In genomic region chr4:140856692-140857091, GRCh38 we compare ENCODE assay signal across 9 cellular contexts.
DNase-seq lines count a peak whose midpoint lies in the region; ATAC-seq and TF ChIP-seq lines count a peak whose summit lies in the region.
"Had no signal": no experiment of that assay in that cellular context is flagged by ENCODE, and none has a peak within 500 bp of the region (broad histone marks: within the 10 kb centered on the region; RNA-seq: fewer than 3 reads in every experiment).

No MANE protein-coding gene starts in this region.

- DNase-seq in SW480 (ENCODE audit: low spot score): peak; percentile 63
- peak; percentile 44 for DNase-seq in left cardiac atrium
- DNase-seq in stomach: peak; percentile 28
- DNase-seq in NCI-H187 treated with DMSO at 0.1 percent for 48 hours (lab: John Stamatoyannopoulos, UW): no peak
- DNase-seq in body of pancreas: no peak
- DNase-seq: activated CD4-positive, alpha-beta memory T cell treated with anti-CD3 and anti-CD28 coated beads for 36 hours had no signal

- no peak for TF ChIP-seq EP300 in Ishikawa (IDR thresholded peaks at IDR 0.05; ENCODE audit: borderline replicate concordance)
- TF ChIP-seq EP300 in stomach (IDR thresholded peaks at IDR 0.05): no peak

- no peak overlapping the region for H3K4me3 ChIP-seq in stomach
- no peak overlapping the region for H3K4me3 ChIP-seq in body of pancreas

- TF ChIP-seq RAD21 in Ishikawa (IDR thresholded peaks at IDR 0.05; ENCODE audit: low read depth): no peak

- TF ChIP-seq POLR2A in stomach (IDR thresholded peaks at IDR 0.05): no peak
- TF ChIP-seq POLR2A in body of pancreas (IDR thresholded peaks at IDR 0.05): no peak

- peaks cover 0 to 13% (median 6%) of the 10 kb centered on the region in 4 donors for H3K4me1 ChIP-seq in stomach
- no peaks in the 10 kb centered on the region for H3K4me1 ChIP-seq in body of pancreas

- intact Hi-C loops in left cardiac atrium (cut with DNase I): no loop called here
- intact Hi-C loops in stomach (cut with DNase I; ENCODE audit: low total_unique reads): loop anchor here (10.0 kb wide), 1 partner anchor 502 kb away; no protein-coding TSS in a partner anchor
- intact Hi-C loops in body of pancreas (cut with DNase I): no loop called here

- no peak overlapping the region for H3K27ac ChIP-seq in stomach
- no peak overlapping the region for H3K27ac ChIP-seq in body of pancreas

- WGBS in stomach, 5 donors: 25 to 45% (median 28%) methylated on average over 6 of the region's 6 CpGs
- 74 to 82% methylated on average over 6 of the region's 6 CpGs for whole genome bisulfite sequencing in body of pancreas, 2 donors

- H3K36me3 ChIP-seq in stomach: no peaks in the 10 kb centered on the region
- H3K36me3 ChIP-seq in body of pancreas (replicated peaks in 1 of 2; ENCODE audit: insufficient read depth in 1 of 2, low read depth in 2 of 2): no peaks in the 10 kb centered on the region

- H3K9me3 ChIP-seq in stomach (no peaks in the 10 kb centered on the region), body of pancreas (no peaks in the 10 kb centered on the region)

- TF ChIP-seq CTCF in stomach (IDR thresholded peaks at IDR 0.05) (no peak), body of pancreas (IDR thresholded peaks at IDR 0.05) (no peak)

- no peaks in the 10 kb centered on the region for H3K27me3 ChIP-seq in stomach
- no peaks in the 10 kb centered on the region for H3K27me3 ChIP-seq in body of pancreas

- ATAC-seq in left cardiac atrium (peak; percentile 25 to 86), HG02623 (IDR thresholded peaks at IDR 0.05; ENCODE audit: unreplicated experiment) (no peak), GM21529 (IDR thresholded peaks at IDR 0.05; ENCODE audit: unreplicated experiment) (no peak), body of pancreas (no peak)

TF ChIP-seq in Ishikawa, 13 proteins besides CTCF, POLR2A, EP300 and RAD21:
- TF ChIP-seq, protein P1, sequence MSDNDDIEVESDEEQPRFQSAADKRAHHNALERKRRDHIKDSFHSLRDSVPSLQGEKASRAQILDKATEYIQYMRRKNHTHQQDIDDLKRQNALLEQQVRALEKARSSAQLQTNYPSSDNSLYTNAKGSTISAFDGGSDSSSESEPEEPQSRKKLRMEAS (IDR thresholded peaks at IDR 0.05): no peak; the same call in 1 of the 2 replicates
- TF ChIP-seq REST (IDR thresholded peaks at IDR 0.05; ENCODE audit: low read depth): no peak
- TF ChIP-seq NFIC (IDR thresholded peaks at IDR 0.05): no peak
- peak; percentile 41 for TF ChIP-seq TEAD4 (IDR thresholded peaks at IDR 0.05)
- TF ChIP-seq CREB1 (IDR thresholded peaks at IDR 0.05; ENCODE audit: low read depth): no peak
- TF ChIP-seq FOXM1 (IDR thresholded peaks at IDR 0.05; ENCODE audit: borderline replicate concordance, low read depth): no peak
- no peak for TF ChIP-seq YY1 (IDR thresholded peaks at IDR 0.05; ENCODE audit: low read depth)
- TF ChIP-seq TCF12 (IDR thresholded peaks at IDR 0.05; ENCODE audit: low read depth): 0 out of 2 replicates have a peak, but pooled peaks have one; percentile 13
TF ChIP-seq in Ishikawa: peak in this region for 2.

Comparison
In these comparisons a context has a peak if more than half of its experiments do, and no peak if none do; other contexts are left out.
1. DNase-seq: peak in SW480 (single experiment), left cardiac atrium (single experiment) and stomach (single experiment); none in NCI-H187 treated with DMSO at 0.1 percent for 48 hours (single experiment) and body of pancreas (0 of 4).
2. ATAC-seq: peak in left cardiac atrium (2 of 2); none in HG02623 (single experiment), GM21529 (single experiment) and body of pancreas (single experiment).